8 cellular contexts compared by ENCODE assay signal in genomic region chr19:10416380-10417257, GRCh38. TPM values are rescaled to one million over a fixed set of nuclear protein-coding genes. Genes with fewer than 3 reads are reported as not detected.
DNase-seq lines count a peak whose midpoint lies in the region; ATAC-seq and TF ChIP-seq lines count a peak whose summit lies in the region.

No MANE protein-coding gene starts in this region.

- TF ChIP-seq RAD21 in liver (IDR thresholded peaks at IDR 0.05), result peak in 1 of 2 donors; percentile 2

- H3K36me3 ChIP-seq in ACC112 (ENCODE audit: insufficient read depth, low read length) (no peaks in the 10 kb centered on the region), liver (ENCODE audit: control insufficient read depth in 4 of 4, insufficient read depth in 3 of 4, low read depth in 1 of 4, low read length in 3 of 4) (no peaks in the 10 kb centered on the region)

- 3% methylated on average over 67 of the region's 67 CpGs for whole genome bisulfite sequencing in liver

- ATAC-seq in GM18517 (IDR thresholded peaks at IDR 0.05; ENCODE audit: unreplicated experiment), result peak; percentile 40
- ATAC-seq in HG03139 (IDR thresholded peaks at IDR 0.05; ENCODE audit: unreplicated experiment), result peak; percentile 52

- no peaks in the 10 kb centered on the region for H3K9me3 ChIP-seq in liver (ENCODE audit: control insufficient read depth in 4 of 4, low read length in 3 of 4)

- H3K4me1 ChIP-seq in ACC112 (ENCODE audit: control insufficient read depth, insufficient read depth, low read length, unreplicated experiment) (peaks cover 21% of the 10 kb centered on the region), liver (ENCODE audit: control insufficient read depth in 4 of 4, insufficient read depth in 4 of 4, low read length in 3 of 4) (peaks cover 5 to 25% (median 13%) of the 10 kb centered on the region in 4 donors)

- H3K79me2 ChIP-seq in ACC112 (ENCODE audit: control insufficient read depth, insufficient read depth, low read length, unreplicated experiment), result no peaks in the 10 kb centered on the region

- DNase-seq in NCI-H524 treated with DMSO at 0.1 percent for 48 hours (lab: John Stamatoyannopoulos, UW) (peak; percentile 28), coronary artery (ENCODE audit: low spot score) (no peak)
- DNase-seq in activated CD4-positive, alpha-beta T cell treated with anti-CD3 and anti-CD28 coated beads for 48 hours, result peak; percentile 97
- peak; percentile 91 for DNase-seq in stimulated activated CD4-positive, alpha-beta T cell treated with anti-CD3 and anti-CD28 coated beads, Interleukin-4, amount 100 ng/mL, for 1 hour

- H3K27me3 ChIP-seq in ACC112 (ENCODE audit: insufficient read depth, low read length) (peaks cover 28% of the 10 kb centered on the region; the same call in 1 of the 2 replicates), liver (ENCODE audit: control insufficient read depth in 4 of 4, insufficient read depth in 4 of 4, low read length in 3 of 4) (peaks cover 3 to 8% (median 6%) of the 10 kb centered on the region in 4 donors)

- peak overlapping the region; percentile 82 for H3K4me3 ChIP-seq in ACC112 (ENCODE audit: low read depth, low read length)
- peak overlapping the region; percentile 62 for H3K4me3 ChIP-seq in coronary artery
- H3K4me3 ChIP-seq in liver (ENCODE audit: low read depth in 1 of 3, low read length in 3 of 3), result peak overlapping the region in 2 of 3 donors; percentile 35 to 53

- TF ChIP-seq CTCF in coronary artery (IDR thresholded peaks at IDR 0.05) (peak; percentile 58), liver (IDR thresholded peaks at IDR 0.05; ENCODE audit: low read depth, low read length, missing input control) (peak; percentile 88)

- peak overlapping the region; percentile 72 for H2AFZ ChIP-seq in ACC112 (ENCODE audit: low read length, unreplicated experiment)

- H3K9ac ChIP-seq in liver (ENCODE audit: low read depth in 1 of 2, low read length in 2 of 2), result peak overlapping the region in 1 of 2 donors; percentile 36

- H3K27ac ChIP-seq in ACC112 (ENCODE audit: low read depth, low read length), result no peak overlapping the region
- H3K27ac ChIP-seq in coronary artery, result no peak overlapping the region
- H3K27ac ChIP-seq in liver (ENCODE audit: low read depth in 1 of 2, low read length in 2 of 2), result peak overlapping the region in 1 of 2 donors; percentile 57

TF ChIP-seq in liver, 16 proteins besides CTCF, POLR2A, EP300 and RAD21:
- TF ChIP-seq YY1 (IDR thresholded peaks at IDR 0.05), result peak; percentile 50
- no peak for TF ChIP-seq HNF4G (IDR thresholded peaks at IDR 0.05)
- TF ChIP-seq HNF4A (conservative IDR thresholded peaks at IDR 0.05), result no peak
- no peak for TF ChIP-seq JUND (IDR thresholded peaks at IDR 0.05)
- no peak for TF ChIP-seq GABPA (IDR thresholded peaks at IDR 0.05 in 1 of 2, conservative IDR thresholded peaks at IDR 0.05 in 1 of 2)
- TF ChIP-seq SP1 (IDR thresholded peaks at IDR 0.05), result peak; percentile 47
- TF ChIP-seq, protein P1, sequence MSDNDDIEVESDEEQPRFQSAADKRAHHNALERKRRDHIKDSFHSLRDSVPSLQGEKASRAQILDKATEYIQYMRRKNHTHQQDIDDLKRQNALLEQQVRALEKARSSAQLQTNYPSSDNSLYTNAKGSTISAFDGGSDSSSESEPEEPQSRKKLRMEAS (IDR thresholded peaks at IDR 0.05), result no peak
- TF ChIP-seq EGR1 (IDR thresholded peaks at IDR 0.05; ENCODE audit: low read depth in 2 of 2), result peak in 1 of 2 donors; percentile 57
- no peak for TF ChIP-seq NR2F2 (IDR thresholded peaks at IDR 0.05)
- TF ChIP-seq FOXA1 (IDR thresholded peaks at IDR 0.05), result no peak
- peak in 1 of 2 donors; percentile 21 for TF ChIP-seq RXRA (IDR thresholded peaks at IDR 0.05)

RNA-seq across cellular contexts. Expression of gene PDE4A, which starts 3.7 kb away (rescaled TPM):
- 1 to 10 TPM; 1.1 to 2.3 TPM for total RNA-seq in liver
- 1 to 10 TPM in 1 of 2 donors, under 1 TPM in 1; 0.90 to 1.5 TPM for polyA plus RNA-seq in liver

RNA-seq across cellular contexts. Expression of gene CDC37, which starts 13.3 kb away (rescaled TPM):
- total RNA-seq in liver, result 10 to 100 TPM; 46.0 to 52.3 TPM
- 10 to 100 TPM; 61.2 to 69.9 TPM for polyA plus RNA-seq in liver

RNA-seq across cellular contexts. Expression of gene TYK2, which starts 36.2 kb away (rescaled TPM):
- total RNA-seq in liver, result 10 to 100 TPM; 59.2 to 60.0 TPM
- 10 to 100 TPM; 47.9 to 63.1 TPM for polyA plus RNA-seq in liver
